In the genomic region with DNA sequence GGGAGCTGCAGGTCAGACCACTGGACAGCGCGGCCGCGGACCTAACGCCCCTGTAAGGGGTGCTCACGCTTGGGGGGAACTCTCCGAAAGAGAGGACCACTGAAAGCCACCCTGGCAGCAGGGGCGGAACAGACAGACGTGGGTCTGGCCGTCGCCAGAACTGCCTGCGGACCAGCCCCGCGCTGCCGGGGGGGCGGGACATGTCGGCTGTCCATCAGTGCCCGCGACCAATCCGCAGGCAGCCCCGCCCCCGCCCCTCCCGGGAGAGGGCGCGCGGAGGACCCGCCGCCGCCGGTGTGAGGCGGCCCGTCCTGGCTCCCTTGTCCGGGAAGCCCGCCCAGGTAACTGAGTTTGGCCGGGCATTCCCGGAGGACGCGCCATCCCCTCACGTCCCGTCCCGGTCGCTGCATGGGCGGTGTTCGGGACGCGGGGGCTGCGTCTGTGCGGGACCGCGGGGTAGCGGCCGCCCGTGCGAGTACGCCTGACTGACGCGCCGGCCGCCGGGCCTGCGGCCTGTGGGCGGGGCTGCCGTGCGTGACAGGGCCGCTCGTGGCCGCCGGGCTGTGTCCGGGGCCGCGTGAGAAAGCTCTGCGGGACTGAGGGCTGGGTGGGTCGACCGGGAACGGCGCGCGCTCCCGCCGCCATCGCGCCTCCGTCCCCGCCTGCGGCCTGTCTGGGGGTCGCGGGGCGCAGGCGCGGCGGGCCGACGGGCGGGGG, we compare ENCODE assay signal across 1 cellular context.
TF ChIP-seq lines count a peak whose summit lies in the region.

No MANE protein-coding gene starts in this region.

TF ChIP-seq in HepG2, 621 proteins besides CTCF, POLR2A, EP300 and RAD21 (continued from another document and continues in another):
- TF ChIP-seq, protein P1, sequence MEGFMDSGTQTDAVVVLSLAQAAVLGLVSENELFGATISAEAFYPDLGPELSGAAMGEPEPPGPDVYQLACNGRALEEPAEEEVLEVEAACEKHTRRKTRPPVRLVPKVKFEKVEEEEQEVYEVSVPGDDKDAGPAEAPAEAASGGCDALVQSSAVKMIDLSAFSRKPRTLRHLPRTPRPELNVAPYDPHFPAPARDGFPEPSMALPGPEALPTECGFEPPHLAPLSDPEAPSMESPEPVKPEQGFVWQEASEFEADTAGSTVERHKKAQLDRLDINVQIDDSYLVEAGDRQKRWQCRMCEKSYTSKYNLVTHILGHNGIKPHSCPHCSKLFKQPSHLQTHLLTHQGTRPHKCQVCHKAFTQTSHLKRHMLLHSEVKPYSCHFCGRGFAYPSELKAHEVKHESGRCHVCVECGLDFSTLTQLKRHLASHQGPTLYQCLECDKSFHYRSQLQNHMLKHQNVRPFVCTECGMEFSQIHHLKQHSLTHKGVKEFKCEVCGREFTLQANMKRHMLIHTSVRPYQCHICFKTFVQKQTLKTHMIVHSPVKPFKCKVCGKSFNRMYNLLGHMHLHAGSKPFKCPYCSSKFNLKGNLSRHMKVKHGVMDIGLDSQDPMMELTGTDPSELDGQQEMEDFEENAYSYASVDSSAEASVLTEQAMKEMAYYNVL (CRISPR knock-in tag; IDR thresholded peaks at IDR 0.05; ENCODE audit: borderline replicate concordance): peak; percentile 83
- no peak; the same call in 1 of the 2 replicates for TF ChIP-seq MAF1 (CRISPR knock-in tag; IDR thresholded peaks at IDR 0.05; ENCODE audit: borderline replicate concordance)
- no peak; the same call in 1 of the 2 replicates for TF ChIP-seq SOX5 (CRISPR knock-in tag; IDR thresholded peaks at IDR 0.05; ENCODE audit: borderline replicate concordance)
- TF ChIP-seq ISL2 (CRISPR knock-in tag; IDR thresholded peaks at IDR 0.05): peak; percentile 88
- TF ChIP-seq ZNF292 (CRISPR knock-in tag; IDR thresholded peaks at IDR 0.05; ENCODE audit: borderline replicate concordance, low read depth): no peak; the same call in 1 of the 2 replicates
- TF ChIP-seq, protein P2, sequence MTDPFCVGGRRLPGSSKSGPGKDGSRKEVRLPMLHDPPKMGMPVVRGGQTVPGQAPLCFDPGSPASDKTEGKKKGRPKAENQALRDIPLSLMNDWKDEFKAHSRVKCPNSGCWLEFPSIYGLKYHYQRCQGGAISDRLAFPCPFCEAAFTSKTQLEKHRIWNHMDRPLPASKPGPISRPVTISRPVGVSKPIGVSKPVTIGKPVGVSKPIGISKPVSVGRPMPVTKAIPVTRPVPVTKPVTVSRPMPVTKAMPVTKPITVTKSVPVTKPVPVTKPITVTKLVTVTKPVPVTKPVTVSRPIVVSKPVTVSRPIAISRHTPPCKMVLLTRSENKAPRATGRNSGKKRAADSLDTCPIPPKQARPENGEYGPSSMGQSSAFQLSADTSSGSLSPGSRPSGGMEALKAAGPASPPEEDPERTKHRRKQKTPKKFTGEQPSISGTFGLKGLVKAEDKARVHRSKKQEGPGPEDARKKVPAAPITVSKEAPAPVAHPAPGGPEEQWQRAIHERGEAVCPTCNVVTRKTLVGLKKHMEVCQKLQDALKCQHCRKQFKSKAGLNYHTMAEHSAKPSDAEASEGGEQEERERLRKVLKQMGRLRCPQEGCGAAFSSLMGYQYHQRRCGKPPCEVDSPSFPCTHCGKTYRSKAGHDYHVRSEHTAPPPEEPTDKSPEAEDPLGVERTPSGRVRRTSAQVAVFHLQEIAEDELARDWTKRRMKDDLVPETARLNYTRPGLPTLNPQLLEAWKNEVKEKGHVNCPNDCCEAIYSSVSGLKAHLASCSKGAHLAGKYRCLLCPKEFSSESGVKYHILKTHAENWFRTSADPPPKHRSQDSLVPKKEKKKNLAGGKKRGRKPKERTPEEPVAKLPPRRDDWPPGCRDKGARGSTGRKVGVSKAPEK (CRISPR knock-in tag; IDR thresholded peaks at IDR 0.05; ENCODE audit: borderline replicate concordance): no peak
- TF ChIP-seq, protein P3, sequence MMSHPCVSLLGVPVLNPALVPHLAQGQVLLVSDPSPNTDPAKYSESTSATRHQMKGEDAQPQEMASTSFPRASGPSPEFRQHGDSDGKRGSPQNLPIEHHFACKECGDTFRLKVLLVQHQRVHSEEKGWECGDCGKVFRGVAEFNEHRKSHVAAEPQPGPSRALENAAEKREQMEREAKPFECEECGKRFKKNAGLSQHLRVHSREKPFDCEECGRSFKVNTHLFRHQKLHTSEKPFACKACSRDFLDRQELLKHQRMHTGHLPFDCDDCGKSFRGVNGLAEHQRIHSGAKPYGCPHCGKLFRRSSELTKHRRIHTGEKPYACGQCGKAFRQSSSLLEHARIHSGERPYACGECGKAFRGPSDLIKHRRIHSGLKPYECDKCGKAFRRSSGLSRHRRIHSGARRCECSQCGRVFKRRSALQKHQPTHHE (CRISPR knock-in tag; IDR thresholded peaks at IDR 0.05; ENCODE audit: borderline replicate concordance): peak; percentile 95
- TF ChIP-seq PHF20 (CRISPR knock-in tag; IDR thresholded peaks at IDR 0.05): peak; percentile 66; the same call in 1 of the 2 replicates
- TF ChIP-seq ZKSCAN1 (IDR thresholded peaks at IDR 0.05; ENCODE audit: low read length): no peak
- TF ChIP-seq, protein P4, sequence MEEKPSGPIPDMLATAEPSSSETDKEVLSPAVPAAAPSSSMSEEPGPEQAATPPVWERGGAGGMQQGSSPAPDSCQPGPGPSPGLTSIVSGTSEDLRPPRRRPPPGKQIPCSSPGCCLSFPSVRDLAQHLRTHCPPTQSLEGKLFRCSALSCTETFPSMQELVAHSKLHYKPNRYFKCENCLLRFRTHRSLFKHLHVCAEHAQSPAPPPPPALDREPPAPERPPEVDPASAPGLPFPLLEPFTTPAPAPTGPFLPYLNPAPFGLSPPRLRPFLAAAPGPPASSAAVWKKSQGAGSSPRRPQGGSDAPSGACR (CRISPR knock-in tag; IDR thresholded peaks at IDR 0.05): no peak
- TF ChIP-seq ZNF317 (CRISPR knock-in tag; IDR thresholded peaks at IDR 0.05): peak; percentile 50; the same call in 1 of the 2 replicates
- peak; percentile 19 for TF ChIP-seq NR1H2 (CRISPR knock-in tag; IDR thresholded peaks at IDR 0.05; ENCODE audit: borderline replicate concordance, low read depth)
- TF ChIP-seq, protein P5, sequence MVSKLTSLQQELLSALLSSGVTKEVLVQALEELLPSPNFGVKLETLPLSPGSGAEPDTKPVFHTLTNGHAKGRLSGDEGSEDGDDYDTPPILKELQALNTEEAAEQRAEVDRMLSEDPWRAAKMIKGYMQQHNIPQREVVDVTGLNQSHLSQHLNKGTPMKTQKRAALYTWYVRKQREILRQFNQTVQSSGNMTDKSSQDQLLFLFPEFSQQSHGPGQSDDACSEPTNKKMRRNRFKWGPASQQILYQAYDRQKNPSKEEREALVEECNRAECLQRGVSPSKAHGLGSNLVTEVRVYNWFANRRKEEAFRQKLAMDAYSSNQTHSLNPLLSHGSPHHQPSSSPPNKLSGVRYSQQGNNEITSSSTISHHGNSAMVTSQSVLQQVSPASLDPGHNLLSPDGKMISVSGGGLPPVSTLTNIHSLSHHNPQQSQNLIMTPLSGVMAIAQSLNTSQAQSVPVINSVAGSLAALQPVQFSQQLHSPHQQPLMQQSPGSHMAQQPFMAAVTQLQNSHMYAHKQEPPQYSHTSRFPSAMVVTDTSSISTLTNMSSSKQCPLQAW (CRISPR knock-in tag; IDR thresholded peaks at IDR 0.05): peak; percentile 96
- TF ChIP-seq, protein P6, sequence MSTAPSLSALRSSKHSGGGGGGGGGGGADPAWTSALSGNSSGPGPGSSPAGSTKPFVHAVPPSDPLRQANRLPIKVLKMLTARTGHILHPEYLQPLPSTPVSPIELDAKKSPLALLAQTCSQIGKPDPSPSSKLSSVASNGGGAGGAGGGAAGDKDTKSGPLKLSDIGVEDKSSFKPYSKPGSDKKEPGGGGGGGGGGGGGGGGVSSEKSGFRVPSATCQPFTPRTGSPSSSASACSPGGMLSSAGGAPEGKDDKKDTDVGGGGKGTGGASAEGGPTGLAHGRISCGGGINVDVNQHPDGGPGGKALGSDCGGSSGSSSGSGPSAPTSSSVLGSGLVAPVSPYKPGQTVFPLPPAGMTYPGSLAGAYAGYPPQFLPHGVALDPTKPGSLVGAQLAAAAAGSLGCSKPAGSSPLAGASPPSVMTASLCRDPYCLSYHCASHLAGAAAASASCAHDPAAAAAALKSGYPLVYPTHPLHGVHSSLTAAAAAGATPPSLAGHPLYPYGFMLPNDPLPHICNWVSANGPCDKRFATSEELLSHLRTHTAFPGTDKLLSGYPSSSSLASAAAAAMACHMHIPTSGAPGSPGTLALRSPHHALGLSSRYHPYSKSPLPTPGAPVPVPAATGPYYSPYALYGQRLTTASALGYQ (CRISPR knock-in tag; IDR thresholded peaks at IDR 0.05): peak; percentile 88
- peak; percentile 90; the same call in 1 of the 2 replicates for TF ChIP-seq ZNF670 (CRISPR knock-in tag; IDR thresholded peaks at IDR 0.05; ENCODE audit: borderline replicate concordance)
- TF ChIP-seq, protein P7, sequence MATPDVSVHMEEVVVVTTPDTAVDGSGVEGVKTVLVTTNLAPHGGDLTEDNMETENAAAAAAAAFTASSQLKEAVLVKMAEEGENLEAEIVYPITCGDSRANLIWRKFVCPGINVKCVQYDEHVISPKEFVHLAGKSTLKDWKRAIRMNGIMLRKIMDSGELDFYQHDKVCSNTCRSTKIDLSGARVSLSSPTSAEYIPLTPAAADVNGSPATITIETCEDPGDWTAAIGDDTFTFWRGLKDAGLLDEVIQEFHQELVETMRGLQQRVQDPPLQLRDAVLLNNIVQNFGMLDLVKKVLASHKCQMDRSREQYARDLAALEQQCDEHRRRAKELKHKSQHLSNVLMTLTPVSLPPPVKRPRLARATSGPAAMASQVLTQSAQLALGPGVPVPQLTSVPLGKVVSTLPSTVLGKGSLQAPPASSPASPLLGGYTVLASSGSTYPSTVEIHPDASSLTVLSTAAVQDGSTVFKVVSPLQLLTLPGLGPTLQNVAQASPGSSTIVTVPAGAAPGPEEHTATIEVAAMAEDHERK (CRISPR knock-in tag; IDR thresholded peaks at IDR 0.05; ENCODE audit: low read depth): no peak; the same call in none of the 2 replicates
- TF ChIP-seq SRY (CRISPR knock-in tag; IDR thresholded peaks at IDR 0.05): peak; percentile 96
- TF ChIP-seq, protein P8, sequence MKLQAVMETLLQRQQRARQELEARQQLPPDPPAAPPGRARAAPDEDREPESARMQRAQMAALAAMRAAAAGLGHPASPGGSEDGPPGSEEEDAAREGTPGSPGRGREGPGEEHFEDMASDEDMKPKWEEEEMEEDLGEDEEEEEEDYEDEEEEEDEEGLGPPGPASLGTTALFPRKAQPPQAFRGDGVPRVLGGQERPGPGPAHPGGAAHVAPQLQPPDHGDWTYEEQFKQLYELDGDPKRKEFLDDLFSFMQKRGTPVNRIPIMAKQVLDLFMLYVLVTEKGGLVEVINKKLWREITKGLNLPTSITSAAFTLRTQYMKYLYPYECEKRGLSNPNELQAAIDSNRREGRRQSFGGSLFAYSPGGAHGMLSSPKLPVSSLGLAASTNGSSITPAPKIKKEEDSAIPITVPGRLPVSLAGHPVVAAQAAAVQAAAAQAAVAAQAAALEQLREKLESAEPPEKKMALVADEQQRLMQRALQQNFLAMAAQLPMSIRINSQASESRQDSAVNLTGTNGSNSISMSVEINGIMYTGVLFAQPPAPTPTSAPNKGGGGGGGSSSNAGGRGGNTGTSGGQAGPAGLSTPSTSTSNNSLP (IDR thresholded peaks at IDR 0.05; ENCODE audit: low read depth, low read length): no peak
- TF ChIP-seq, protein P9, sequence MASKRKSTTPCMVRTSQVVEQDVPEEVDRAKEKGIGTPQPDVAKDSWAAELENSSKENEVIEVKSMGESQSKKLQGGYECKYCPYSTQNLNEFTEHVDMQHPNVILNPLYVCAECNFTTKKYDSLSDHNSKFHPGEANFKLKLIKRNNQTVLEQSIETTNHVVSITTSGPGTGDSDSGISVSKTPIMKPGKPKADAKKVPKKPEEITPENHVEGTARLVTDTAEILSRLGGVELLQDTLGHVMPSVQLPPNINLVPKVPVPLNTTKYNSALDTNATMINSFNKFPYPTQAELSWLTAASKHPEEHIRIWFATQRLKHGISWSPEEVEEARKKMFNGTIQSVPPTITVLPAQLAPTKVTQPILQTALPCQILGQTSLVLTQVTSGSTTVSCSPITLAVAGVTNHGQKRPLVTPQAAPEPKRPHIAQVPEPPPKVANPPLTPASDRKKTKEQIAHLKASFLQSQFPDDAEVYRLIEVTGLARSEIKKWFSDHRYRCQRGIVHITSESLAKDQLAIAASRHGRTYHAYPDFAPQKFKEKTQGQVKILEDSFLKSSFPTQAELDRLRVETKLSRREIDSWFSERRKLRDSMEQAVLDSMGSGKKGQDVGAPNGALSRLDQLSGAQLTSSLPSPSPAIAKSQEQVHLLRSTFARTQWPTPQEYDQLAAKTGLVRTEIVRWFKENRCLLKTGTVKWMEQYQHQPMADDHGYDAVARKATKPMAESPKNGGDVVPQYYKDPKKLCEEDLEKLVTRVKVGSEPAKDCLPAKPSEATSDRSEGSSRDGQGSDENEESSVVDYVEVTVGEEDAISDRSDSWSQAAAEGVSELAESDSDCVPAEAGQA (IDR thresholded peaks at IDR 0.05; ENCODE audit: low read depth): no peak
- TF ChIP-seq, protein P9 (CRISPR knock-in tag; IDR thresholded peaks at IDR 0.05; ENCODE audit: borderline replicate concordance): peak; percentile 97; the same call in 1 of the 2 replicates
- TF ChIP-seq, protein P10, sequence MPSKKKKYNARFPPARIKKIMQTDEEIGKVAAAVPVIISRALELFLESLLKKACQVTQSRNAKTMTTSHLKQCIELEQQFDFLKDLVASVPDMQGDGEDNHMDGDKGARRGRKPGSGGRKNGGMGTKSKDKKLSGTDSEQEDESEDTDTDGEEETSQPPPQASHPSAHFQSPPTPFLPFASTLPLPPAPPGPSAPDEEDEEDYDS (CRISPR knock-in tag; IDR thresholded peaks at IDR 0.05): peak; percentile 85
- no peak for TF ChIP-seq SUZ12 (IDR thresholded peaks at IDR 0.05; ENCODE audit: low read depth, low read length)
